Comparison of ENCODE assay signal across 24 cellular contexts in genomic region chr3:101255441-101255840, GRCh38.
"Had no signal": no experiment of that assay in that cellular context is flagged by ENCODE, and none has a peak within 500 bp of the region (broad histone marks: within the 10 kb centered on the region; RNA-seq: fewer than 3 reads in every experiment).

No MANE protein-coding gene starts in this region.

- H3K4me3 Mint-ChIP-seq: T-cell had no signal

- FAIRE-seq: RCC 7860 had no signal

- H3K9me3 Mint-ChIP-seq: T-cell had no signal

- H3K36me3 ChIP-seq: MG63, SJSA1 had no signal

- H3K27me3 Mint-ChIP-seq: T-cell had no signal

- H3K27me3 ChIP-seq: MG63, SJSA1 had no signal

- H3K4me2 ChIP-seq: SK-N-SH had no signal

- H3K9ac ChIP-seq: SK-N-SH had no signal

- DNase-seq: Karpas-422, KG1, MG63, NCI-H1092, NCI-H1105 treated with DMSO at 0.1 percent for 48 hours, NCI-H1417 treated with DMSO at 0.1 percent for 48 hours, NCI-H146, NCI-H187, NCI-H2029, NCI-H2081 treated with DMSO at 0.1 percent for 48 hours, NCI-H2171, NCI-H345, NCI-H446 treated with DMSO at 0.1 percent for 48 hours, NCI-H510A treated with DMSO at 0.1 percent for 48 hours, NCI-H526, Right ventricle myocardium superior, RPMI8226, SIG-M5, SK-N-SH, SW 1271, T-cell had no signal

- ATAC-seq: T-cell had no signal

- H3K4me3 ChIP-seq: MG63, SJSA1 had no signal

- H3K27ac Mint-ChIP-seq: T-cell had no signal

- H3K4me1 Mint-ChIP-seq: T-cell had no signal

- H3K27ac ChIP-seq: HL-60, SJSA1 had no signal
